In the genomic region with DNA sequence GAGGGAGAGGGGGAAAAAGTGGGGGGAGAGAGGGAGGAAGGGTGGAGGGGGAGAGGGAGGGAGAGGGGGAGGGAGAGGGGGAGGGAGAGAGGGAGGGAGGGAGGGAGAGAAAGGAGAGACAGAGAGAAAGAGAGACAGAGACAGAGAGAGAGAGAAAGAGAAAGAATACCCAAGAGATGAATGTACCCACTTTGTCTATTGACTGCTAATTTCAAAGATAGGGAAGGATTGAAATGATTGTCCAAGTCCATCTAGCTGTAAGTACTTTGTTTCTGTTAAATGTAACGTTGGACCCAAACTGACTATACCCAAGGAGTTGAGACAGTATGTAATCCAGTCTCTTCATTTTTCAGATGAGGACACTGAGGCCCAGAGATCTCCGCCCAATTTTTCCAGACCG, we compare ENCODE assay signal across 3 cellular contexts.
A peak's percentile ranks its signal among the peaks of the same experiment; 100 is the strongest.
TF ChIP-seq lines count a peak whose summit lies in the region.

No MANE protein-coding gene starts in this region.

TF ChIP-seq in HepG2, 621 proteins besides CTCF, POLR2A, EP300 and RAD21 (continues in another document):
- TF ChIP-seq, protein P1, sequence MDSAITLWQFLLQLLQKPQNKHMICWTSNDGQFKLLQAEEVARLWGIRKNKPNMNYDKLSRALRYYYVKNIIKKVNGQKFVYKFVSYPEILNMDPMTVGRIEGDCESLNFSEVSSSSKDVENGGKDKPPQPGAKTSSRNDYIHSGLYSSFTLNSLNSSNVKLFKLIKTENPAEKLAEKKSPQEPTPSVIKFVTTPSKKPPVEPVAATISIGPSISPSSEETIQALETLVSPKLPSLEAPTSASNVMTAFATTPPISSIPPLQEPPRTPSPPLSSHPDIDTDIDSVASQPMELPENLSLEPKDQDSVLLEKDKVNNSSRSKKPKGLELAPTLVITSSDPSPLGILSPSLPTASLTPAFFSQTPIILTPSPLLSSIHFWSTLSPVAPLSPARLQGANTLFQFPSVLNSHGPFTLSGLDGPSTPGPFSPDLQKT (CRISPR knock-in tag; IDR thresholded peaks at IDR 0.05; ENCODE audit: borderline replicate concordance) = no peak
- TF ChIP-seq FOXK2 (IDR thresholded peaks at IDR 0.05) (no peak), HNRNPK (IDR thresholded peaks at IDR 0.05; ENCODE audit: low read depth, low read length, poor library complexity, severe bottlenecking) (peak; percentile 96), PCBP1 (IDR thresholded peaks at IDR 0.05; ENCODE audit: borderline replicate concordance, low read depth, low read length) (peak; percentile 91; the same call in 1 of the 2 replicates), ZBTB21 (CRISPR knock-in tag; IDR thresholded peaks at IDR 0.05) (no peak), HDAC1 (CRISPR knock-in tag; IDR thresholded peaks at IDR 0.05) (no peak), ZNF780A (CRISPR knock-in tag; IDR thresholded peaks at IDR 0.05) (no peak), HOXA3 (CRISPR knock-in tag; IDR thresholded peaks at IDR 0.05) (no peak), RFXANK (CRISPR knock-in tag; IDR thresholded peaks at IDR 0.05) (no peak), PPARG (CRISPR knock-in tag; conservative IDR thresholded peaks at IDR 0.05) (no peak)
- TF ChIP-seq, protein P2, sequence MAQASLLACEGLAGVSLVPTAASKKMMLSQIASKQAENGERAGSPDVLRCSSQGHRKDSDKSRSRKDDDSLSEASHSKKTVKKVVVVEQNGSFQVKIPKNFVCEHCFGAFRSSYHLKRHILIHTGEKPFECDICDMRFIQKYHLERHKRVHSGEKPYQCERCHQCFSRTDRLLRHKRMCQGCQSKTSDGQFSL (CRISPR knock-in tag; IDR thresholded peaks at IDR 0.05) = no peak
- TF ChIP-seq, protein P3, sequence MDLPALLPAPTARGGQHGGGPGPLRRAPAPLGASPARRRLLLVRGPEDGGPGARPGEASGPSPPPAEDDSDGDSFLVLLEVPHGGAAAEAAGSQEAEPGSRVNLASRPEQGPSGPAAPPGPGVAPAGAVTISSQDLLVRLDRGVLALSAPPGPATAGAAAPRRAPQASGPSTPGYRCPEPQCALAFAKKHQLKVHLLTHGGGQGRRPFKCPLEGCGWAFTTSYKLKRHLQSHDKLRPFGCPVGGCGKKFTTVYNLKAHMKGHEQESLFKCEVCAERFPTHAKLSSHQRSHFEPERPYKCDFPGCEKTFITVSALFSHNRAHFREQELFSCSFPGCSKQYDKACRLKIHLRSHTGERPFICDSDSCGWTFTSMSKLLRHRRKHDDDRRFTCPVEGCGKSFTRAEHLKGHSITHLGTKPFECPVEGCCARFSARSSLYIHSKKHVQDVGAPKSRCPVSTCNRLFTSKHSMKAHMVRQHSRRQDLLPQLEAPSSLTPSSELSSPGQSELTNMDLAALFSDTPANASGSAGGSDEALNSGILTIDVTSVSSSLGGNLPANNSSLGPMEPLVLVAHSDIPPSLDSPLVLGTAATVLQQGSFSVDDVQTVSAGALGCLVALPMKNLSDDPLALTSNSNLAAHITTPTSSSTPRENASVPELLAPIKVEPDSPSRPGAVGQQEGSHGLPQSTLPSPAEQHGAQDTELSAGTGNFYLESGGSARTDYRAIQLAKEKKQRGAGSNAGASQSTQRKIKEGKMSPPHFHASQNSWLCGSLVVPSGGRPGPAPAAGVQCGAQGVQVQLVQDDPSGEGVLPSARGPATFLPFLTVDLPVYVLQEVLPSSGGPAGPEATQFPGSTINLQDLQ (CRISPR knock-in tag; IDR thresholded peaks at IDR 0.05) = no peak
- TF ChIP-seq, protein P4, sequence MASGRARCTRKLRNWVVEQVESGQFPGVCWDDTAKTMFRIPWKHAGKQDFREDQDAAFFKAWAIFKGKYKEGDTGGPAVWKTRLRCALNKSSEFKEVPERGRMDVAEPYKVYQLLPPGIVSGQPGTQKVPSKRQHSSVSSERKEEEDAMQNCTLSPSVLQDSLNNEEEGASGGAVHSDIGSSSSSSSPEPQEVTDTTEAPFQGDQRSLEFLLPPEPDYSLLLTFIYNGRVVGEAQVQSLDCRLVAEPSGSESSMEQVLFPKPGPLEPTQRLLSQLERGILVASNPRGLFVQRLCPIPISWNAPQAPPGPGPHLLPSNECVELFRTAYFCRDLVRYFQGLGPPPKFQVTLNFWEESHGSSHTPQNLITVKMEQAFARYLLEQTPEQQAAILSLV (CRISPR knock-in tag; IDR thresholded peaks at IDR 0.05; ENCODE audit: borderline replicate concordance) = no peak

TF ChIP-seq in GM23338, 12 proteins besides CTCF, POLR2A, EP300 and RAD21 (continues in another document):
- TF ChIP-seq POLR2AphosphoS5 (IDR thresholded peaks at IDR 0.05; ENCODE audit: low read depth) (no peak), ZNF114 (CRISPR knock-in tag; IDR thresholded peaks at IDR 0.05) (no peak), NANOG (IDR thresholded peaks at IDR 0.05; ENCODE audit: borderline replicate concordance) (no peak), EZH2phosphoT487 (IDR thresholded peaks at IDR 0.05; ENCODE audit: unreplicated experiment) (no peak), CREB1 (CRISPR knock-in tag; IDR thresholded peaks at IDR 0.05; ENCODE audit: low read depth) (no peak), EZH2 (IDR thresholded peaks at IDR 0.05; ENCODE audit: low read depth, unreplicated experiment) (no peak)
- TF ChIP-seq, protein P5, sequence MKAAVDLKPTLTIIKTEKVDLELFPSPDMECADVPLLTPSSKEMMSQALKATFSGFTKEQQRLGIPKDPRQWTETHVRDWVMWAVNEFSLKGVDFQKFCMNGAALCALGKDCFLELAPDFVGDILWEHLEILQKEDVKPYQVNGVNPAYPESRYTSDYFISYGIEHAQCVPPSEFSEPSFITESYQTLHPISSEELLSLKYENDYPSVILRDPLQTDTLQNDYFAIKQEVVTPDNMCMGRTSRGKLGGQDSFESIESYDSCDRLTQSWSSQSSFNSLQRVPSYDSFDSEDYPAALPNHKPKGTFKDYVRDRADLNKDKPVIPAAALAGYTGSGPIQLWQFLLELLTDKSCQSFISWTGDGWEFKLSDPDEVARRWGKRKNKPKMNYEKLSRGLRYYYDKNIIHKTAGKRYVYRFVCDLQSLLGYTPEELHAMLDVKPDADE (IDR thresholded peaks at IDR 0.05) = no peak

TF ChIP-seq in K562, 482 proteins besides CTCF, POLR2A, EP300 and RAD21:
- TF ChIP-seq MTA3 (IDR thresholded peaks at IDR 0.05; ENCODE audit: borderline replicate concordance) (no peak), PCBP1 (IDR thresholded peaks at IDR 0.05; ENCODE audit: low read depth, low read length, poor library complexity, severe bottlenecking) (peak; percentile 62), PCBP2 (IDR thresholded peaks at IDR 0.05; ENCODE audit: low read depth, low read length, poor library complexity, severe bottlenecking) (peak; percentile 70), HNRNPK (IDR thresholded peaks at IDR 0.05; ENCODE audit: low read depth, low read length, poor library complexity, severe bottlenecking) (peak; percentile 78)
